ENCODE assay signal across 22 cellular contexts in the genomic region with DNA sequence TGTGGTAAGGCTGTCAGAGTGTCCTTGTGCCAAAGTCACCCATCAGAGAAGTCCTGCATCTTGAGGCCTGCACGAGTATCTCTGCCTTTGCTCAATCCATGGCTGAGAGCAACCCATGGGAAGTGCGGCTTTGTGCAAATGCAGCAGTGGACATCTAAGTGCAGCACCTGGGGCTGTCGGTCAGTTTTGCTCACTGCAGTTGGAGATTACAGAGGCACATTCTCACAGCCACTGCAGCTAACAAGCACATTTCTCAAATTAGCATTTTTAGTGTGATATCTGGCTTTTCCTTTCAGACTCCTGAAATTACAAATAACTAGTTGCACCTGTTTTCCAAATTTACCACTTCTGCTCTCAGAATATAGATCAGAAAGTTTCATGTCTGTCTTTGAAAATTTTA.
DNase-seq lines count a peak whose midpoint lies in the region; ATAC-seq and TF ChIP-seq lines count a peak whose summit lies in the region.
"Had no signal": no experiment of that assay in that cellular context is flagged by ENCODE, and none has a peak within 500 bp of the region (broad histone marks: within the 10 kb centered on the region; RNA-seq: fewer than 3 reads in every experiment).

No MANE protein-coding gene starts in this region.

- H3K4me3 ChIP-seq in HAP-1 = no peak overlapping the region
- H3K4me3 ChIP-seq in OCI-LY3 (ENCODE audit: low read length) = no peak overlapping the region
- no peak overlapping the region for H3K4me3 ChIP-seq in iPS DF 6.9 (ENCODE audit: low read length)
- peak overlapping the region in 1 of 2 donors; percentile 46 for H3K4me3 ChIP-seq in neuronal stem cell (ENCODE audit: low read length in 2 of 2)
- H3K4me3 ChIP-seq: MG63 had no signal

- H3K27ac ChIP-seq in OCI-LY3 (ENCODE audit: low read length) (no peak overlapping the region), iPS DF 6.9 (ENCODE audit: low read length) (peak overlapping the region; percentile 100), neuronal stem cell (replicated peaks; ENCODE audit: low read length) (no peak overlapping the region)
- H3K27ac ChIP-seq: RWPE1 had no signal

- intact Hi-C loops in MCF 10A (cut with micrococcal nuclease) = no loop called here

- CTCF ChIA-PET in MCF 10A (lab: Yijun Ruan, JAX) = no interaction called here

- no peaks in the 10 kb centered on the region for H3K27me3 ChIP-seq in HAP-1 (ENCODE audit: low read depth)
- H3K27me3 ChIP-seq in OCI-LY3 (ENCODE audit: low read depth, low read length) = no peaks in the 10 kb centered on the region
- H3K27me3 ChIP-seq in iPS DF 6.9 (ENCODE audit: control insufficient read depth, insufficient read depth, low read length) = no peaks in the 10 kb centered on the region
- H3K27me3 ChIP-seq in neuronal stem cell (ENCODE audit: control insufficient read depth in 3 of 3, insufficient read depth in 3 of 3, low read depth in 1 of 3, low read length in 3 of 3) = peaks cover 0 to 2% (median 0%) of the 10 kb centered on the region in 3 experiments
- H3K27me3 ChIP-seq: MG63 had no signal

- in situ Hi-C loops in HAP-1 (cut with MboI; ENCODE audit: low sequenced_read_pairs) = no loop called here

- no peak overlapping the region for H3K4ac ChIP-seq in neuronal stem cell (ENCODE audit: low read length)

- H3K4me1 ChIP-seq in HAP-1 = peaks cover 39% of the 10 kb centered on the region
- H3K4me1 ChIP-seq in OCI-LY3 (ENCODE audit: low read length) = peaks cover 14% of the 10 kb centered on the region
- no peaks in the 10 kb centered on the region for H3K4me1 ChIP-seq in iPS DF 6.9 (ENCODE audit: control insufficient read depth, insufficient read depth, low read length)
- H3K4me1 ChIP-seq in neuronal stem cell (ENCODE audit: control insufficient read depth in 2 of 2, insufficient read depth in 1 of 2, low read depth in 1 of 2, low read length in 2 of 2) = peaks cover 0 to 3% of the 10 kb centered on the region in 2 donors

- H3K9me3 Mint-ChIP-seq in activated T-helper 17 cell treated with anti-CD3 and anti-CD28 coated beads, Interleukin-2, amount 50 U/mL, for 72 hours = no peaks in the 10 kb centered on the region
- H3K9me3 Mint-ChIP-seq in MCF 10A (ENCODE audit: unreplicated experiment) = no peaks in the 10 kb centered on the region

- no peak overlapping the region for H4K91ac ChIP-seq in neuronal stem cell (ENCODE audit: low read depth, low read length, poor library complexity)

- DNase-seq in HAP-1 (ENCODE audit: low spot score in 2 of 2) (peak; percentile 70 to 74), iPS DF 6.9 (ENCODE audit: low read depth, low spot score) (no peak), neuronal stem cell (ENCODE audit: low spot score) (no peak), NAMALWA (ENCODE audit: low spot score) (no peak), MCF 10A (ENCODE audit: unreplicated experiment) (no peak)
- DNase-seq: DMS153, GOT3, KBM-7, MG63, NCI-H1048, NCI-H1417, NCI-H1694, NCI-H2029 treated with DMSO at 0.1 percent for 48 hours, NCI-H446 treated with DMSO at 0.1 percent for 48 hours, NCI-H526, NCI-H82, SHP77 had no signal

- H3K79me1 ChIP-seq in neuronal stem cell (ENCODE audit: low read depth, low read length) = no peaks in the 10 kb centered on the region

- no peaks in the 10 kb centered on the region for H3K36me3 Mint-ChIP-seq in activated T-helper 17 cell treated with anti-CD3 and anti-CD28 coated beads, Interleukin-2, amount 50 U/mL, for 72 hours (ENCODE audit: low read depth)
- no peaks in the 10 kb centered on the region for H3K36me3 Mint-ChIP-seq in MCF 10A (ENCODE audit: insufficient read depth, unreplicated experiment)

- no peak overlapping the region for H3K23ac ChIP-seq in neuronal stem cell (ENCODE audit: low read depth, low read length, poor library complexity)

- no peak overlapping the region for H2AFZ ChIP-seq in OCI-LY3 (ENCODE audit: low read depth, low read length)
- H2AFZ ChIP-seq in neuronal stem cell (ENCODE audit: low read length) = no peak overlapping the region

- ATAC-seq in HG02840 (IDR thresholded peaks at IDR 0.05; ENCODE audit: low FRiP score, unreplicated experiment) = no peak
- ATAC-seq in activated T-helper 17 cell treated with anti-CD3 and anti-CD28 coated beads, Interleukin-2, amount 50 U/mL, for 72 hours (replicated peaks) = no peak
- ATAC-seq: Panc1 had no signal

- H3K4me2 ChIP-seq in OCI-LY3 (ENCODE audit: low read length) (peak overlapping the region; percentile 23), neuronal stem cell (ENCODE audit: insufficient read depth, low read length, poor library complexity, severe bottlenecking) (no peak overlapping the region)

- H3K27ac Mint-ChIP-seq in activated T-helper 17 cell treated with anti-CD3 and anti-CD28 coated beads, Interleukin-2, amount 50 U/mL, for 72 hours = no peak overlapping the region
- H3K27ac Mint-ChIP-seq in MCF 10A (ENCODE audit: low read depth, unreplicated experiment) = no peak overlapping the region

- no TSS peak for BruUV-seq in MCF 10A (replicated peaks; lab: Mats Ljungman, UMichigan)

- H3K18ac ChIP-seq in neuronal stem cell (ENCODE audit: low read length) = peak overlapping the region; percentile 33

- no peaks in the 10 kb centered on the region for H4K20me1 ChIP-seq in OCI-LY3 (ENCODE audit: insufficient read depth, low read length)

- no peak overlapping the region for H2BK15ac ChIP-seq in neuronal stem cell (ENCODE audit: low read length)

- H3K36me3 ChIP-seq in HAP-1 (replicated peaks) (peaks cover 45% of the 10 kb centered on the region), OCI-LY3 (replicated peaks; ENCODE audit: low read depth, low read length) (peaks cover 9% of the 10 kb centered on the region), iPS DF 6.9 (ENCODE audit: control insufficient read depth, insufficient read depth, low read length) (peaks cover 2% of the 10 kb centered on the region; the same call in 1 of the 2 replicates), neuronal stem cell (replicated peaks in 1 of 2; ENCODE audit: control insufficient read depth in 2 of 2, insufficient read depth in 2 of 2, low read length in 2 of 2) (no peaks in the 10 kb centered on the region)
- H3K36me3 ChIP-seq: MG63 had no signal

- peak overlapping the region; percentile 51 for H3K14ac ChIP-seq in neuronal stem cell (ENCODE audit: low read length)

- peaks cover 4% of the 10 kb centered on the region for H3K27me3 Mint-ChIP-seq in activated T-helper 17 cell treated with anti-CD3 and anti-CD28 coated beads, Interleukin-2, amount 50 U/mL, for 72 hours
- no peaks in the 10 kb centered on the region for H3K27me3 Mint-ChIP-seq in MCF 10A (ENCODE audit: insufficient read depth, unreplicated experiment)

- no peak overlapping the region for H2BK5ac ChIP-seq in neuronal stem cell (ENCODE audit: low read length)

- no peak overlapping the region for H2AK5ac ChIP-seq in neuronal stem cell (ENCODE audit: low read depth, low read length)

- TF ChIP-seq CTCF in OCI-LY3 (IDR thresholded peaks at IDR 0.05; ENCODE audit: low read depth, low read length) = no peak
- TF ChIP-seq CTCF in MCF 10A (IDR thresholded peaks at IDR 0.05; ENCODE audit: unreplicated experiment) = no peak

- H3K9me3 ChIP-seq in HAP-1 (0 out of 2 replicates have a peak, but pooled peaks cover 2% of the 10 kb centered on the region), OCI-LY3 (ENCODE audit: insufficient read depth, low read length) (peaks cover 22% of the 10 kb centered on the region; the same call in 1 of the 2 replicates), iPS DF 6.9 (ENCODE audit: control insufficient read depth, insufficient read depth, low read length) (no peaks in the 10 kb centered on the region; the same call in 1 of the 2 replicates), neuronal stem cell (replicated peaks in 1 of 2; ENCODE audit: control insufficient read depth in 2 of 2, insufficient read depth in 1 of 2, low read depth in 1 of 2, low read length in 2 of 2) (peaks cover 0 to 3% of the 10 kb centered on the region in 2 donors)
- H3K9me3 ChIP-seq: MG63 had no signal

- no peak overlapping the region for H2BK12ac ChIP-seq in neuronal stem cell (ENCODE audit: low read length)

- no peak overlapping the region for H3K4me3 Mint-ChIP-seq in activated T-helper 17 cell treated with anti-CD3 and anti-CD28 coated beads, Interleukin-2, amount 50 U/mL, for 72 hours
- H3K4me3 Mint-ChIP-seq in MCF 10A (ENCODE audit: unreplicated experiment) = no peak overlapping the region

- no peak overlapping the region for H2BK120ac ChIP-seq in neuronal stem cell (ENCODE audit: low read depth, low read length)

- H3K9ac ChIP-seq in OCI-LY3 (ENCODE audit: low read length) (no peak overlapping the region), neuronal stem cell (ENCODE audit: low read depth, low read length, poor library complexity) (no peak overlapping the region)

- H3K79me2 ChIP-seq in OCI-LY3 (ENCODE audit: low read length) = no peaks in the 10 kb centered on the region

- no peaks in the 10 kb centered on the region for H3K4me1 Mint-ChIP-seq in activated T-helper 17 cell treated with anti-CD3 and anti-CD28 coated beads, Interleukin-2, amount 50 U/mL, for 72 hours
- no peaks in the 10 kb centered on the region for H3K4me1 Mint-ChIP-seq in MCF 10A (ENCODE audit: insufficient read depth, unreplicated experiment)

- no peak overlapping the region for H4K8ac ChIP-seq in neuronal stem cell (ENCODE audit: low read depth, low read length)

- POLR2A ChIA-PET in MCF 10A (lab: Yijun Ruan, JAX) = no interaction called here

- no CpG with 5 or more reads among the region's 3 CpGs for WGBS in iPS DF 6.9 (ENCODE audit: insufficient coverage, insufficient read length)
- no CpG with 5 or more reads among the region's 3 CpGs for WGBS in neuronal stem cell (ENCODE audit: extremely low coverage in 2 of 2, insufficient read length in 2 of 2, insufficient replicate concordance in 1 of 2), 2 donors

Comparison
In these comparisons a context has a peak if more than half of its experiments do, and no peak if none do; other contexts are left out.
1. DNase-seq: peak in HAP-1 (2 of 2); none in iPS DF 6.9 (single experiment), neuronal stem cell (single experiment), NAMALWA (single experiment) and MCF 10A (single experiment).